Comparison of ENCODE assay signal across 8 cellular contexts in the genomic region with DNA sequence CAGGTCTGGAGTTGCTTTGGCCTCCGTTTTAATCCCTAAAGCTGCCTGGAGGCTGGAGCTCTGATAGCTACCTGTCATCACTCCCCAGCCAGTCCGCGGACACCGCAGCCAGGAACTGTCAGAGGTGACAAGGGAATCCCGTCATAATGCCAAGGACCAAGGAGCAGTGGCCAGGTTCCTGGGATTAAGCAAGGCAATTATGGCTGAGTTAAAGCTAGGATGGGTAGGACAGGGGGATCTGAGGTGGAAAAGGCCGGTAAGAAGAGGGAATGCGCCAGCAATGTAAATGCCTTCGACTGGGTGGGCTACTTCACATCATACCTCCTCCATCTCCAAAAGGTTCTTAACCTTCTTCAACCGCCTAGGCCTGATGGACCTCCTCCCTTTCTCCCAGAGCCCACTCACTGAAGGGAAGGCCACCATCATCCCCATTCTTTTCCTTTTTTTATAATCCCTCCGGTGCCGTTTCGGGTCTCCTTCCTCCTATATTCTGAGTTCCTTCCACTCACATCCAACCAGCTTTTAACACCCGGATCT. TPM values are rescaled to one million over a fixed set of nuclear protein-coding genes. Genes with fewer than 3 reads are reported as not detected.
DNase-seq lines count a peak whose midpoint lies in the region; ATAC-seq, FAIRE-seq and TF ChIP-seq lines count a peak whose summit lies in the region.

No MANE protein-coding gene starts in this region.

- peaks cover 0 to 2% (median 0%) of the 10 kb centered on the region in 7 donors for H3K9me3 Mint-ChIP-seq in CD14-positive monocyte
- H3K9me3 Mint-ChIP-seq in activated T-cell treated with anti-CD3 and anti-CD28 coated beads, Interleukin-2, amount 50 U/mL, for 4 hours, result no peaks in the 10 kb centered on the region

- peak; percentile 59 for DNase-seq in CD14-positive monocyte (ENCODE audit: low spot score)
- DNase-seq in HTR-8/SVneo (ENCODE audit: insufficient read length, low spot score), result peak; percentile 6
- DNase-seq in activated T-cell treated with anti-CD3 and anti-CD28 coated beads, Interleukin-2, amount 50 U/mL, for 4 hours, result no peak
- peak; percentile 26 to 44 for DNase-seq in foreskin keratinocyte
- peak; percentile 38 for DNase-seq in occipital lobe (lab: John Stamatoyannopoulos, UW)
- DNase-seq in NCI-H1930 (lab: John Stamatoyannopoulos, UW), result no peak

- intact Hi-C loops in CD14-positive monocyte (cut with micrococcal nuclease), result loop anchor here (1.0 to 10.0 kb wide), 5 partner anchors 14 to 716 kb away; partner anchors contain the start of genes HOMEZ (in 2 of the 2), PABPN1 (in 2 of the 2) and DAD1 (in 1 of the 2)

- peaks cover 11% of the 10 kb centered on the region for H3K4me1 ChIP-seq in foreskin keratinocyte

- H3K4me3 Mint-ChIP-seq in CD14-positive monocyte, result peak overlapping the region; percentile 87 to 96
- H3K4me3 Mint-ChIP-seq in activated T-cell treated with anti-CD3 and anti-CD28 coated beads, Interleukin-2, amount 50 U/mL, for 4 hours, result peak overlapping the region; percentile 89

- TF ChIP-seq CTCF in CD14-positive monocyte (IDR thresholded peaks at IDR 0.05), result no peak
- TF ChIP-seq CTCF in foreskin keratinocyte (conservative IDR thresholded peaks at IDR 0.05), result no peak

- H3K36me3 Mint-ChIP-seq in CD14-positive monocyte, result peaks cover 21 to 35% of the 10 kb centered on the region in 2 donors
- H3K36me3 Mint-ChIP-seq in activated T-cell treated with anti-CD3 and anti-CD28 coated beads, Interleukin-2, amount 50 U/mL, for 4 hours (ENCODE audit: insufficient read depth), result peaks cover 4% of the 10 kb centered on the region

- H3K27me3 Mint-ChIP-seq in CD14-positive monocyte (ENCODE audit: low read depth in 3 of 3), result no peaks in the 10 kb centered on the region
- peaks cover 7% of the 10 kb centered on the region for H3K27me3 Mint-ChIP-seq in activated T-cell treated with anti-CD3 and anti-CD28 coated beads, Interleukin-2, amount 50 U/mL, for 4 hours (ENCODE audit: low read depth)

- H3K27me3 ChIP-seq in foreskin keratinocyte, result no peaks in the 10 kb centered on the region

- H3K4me1 Mint-ChIP-seq in CD14-positive monocyte, result peaks cover 31% of the 10 kb centered on the region
- peaks cover 16% of the 10 kb centered on the region for H3K4me1 Mint-ChIP-seq in activated T-cell treated with anti-CD3 and anti-CD28 coated beads, Interleukin-2, amount 50 U/mL, for 4 hours (ENCODE audit: low read depth)

- ATAC-seq in activated T-cell treated with anti-CD3 and anti-CD28 coated beads, Interleukin-2, amount 50 U/mL, for 4 hours, result no peak
- no peak for ATAC-seq in foreskin keratinocyte
- ATAC-seq in HG03108 (IDR thresholded peaks at IDR 0.05; ENCODE audit: unreplicated experiment), result no peak
- no peak for ATAC-seq in GM18868 (IDR thresholded peaks at IDR 0.05; ENCODE audit: unreplicated experiment)

- H3K27ac Mint-ChIP-seq in CD14-positive monocyte, result peak overlapping the region; percentile 97 to 99 (median 98)

- peak overlapping the region; percentile 43 for H3K27ac ChIP-seq in foreskin keratinocyte

- no peak for FAIRE-seq in HTR-8/SVneo (lab: Jason Lieb, UNC)

RNA-seq across cellular contexts. Expression of gene PPP1R3E, which starts 1.9 kb away (rescaled TPM):
- polyA plus RNA-seq in CD14-positive monocyte (under 1 TPM; 0.81 to 0.88 TPM), foreskin keratinocyte (2.7 and 3.4 TPM in 2 replicates)
- total RNA-seq in activated T-cell treated with anti-CD3 and anti-CD28 coated beads, Interleukin-2, amount 50 U/mL, for 4 hours, result 1 to 10 TPM; 7.3 to 7.9 (median 7.8) TPM
- total RNA-seq in foreskin keratinocyte (2.3 and 2.6 TPM in 2 replicates), occipital lobe (5.8 TPM)

RNA-seq across cellular contexts. Expression of gene BCL2L2, which starts 5.9 kb away (rescaled TPM):
- 1 to 10 TPM in 1 of 2 donors, under 1 TPM in 1; 0.90 to 1.4 TPM for polyA plus RNA-seq in CD14-positive monocyte
- under 1 TPM; 0.10 to 0.73 (median 0.40) TPM for total RNA-seq in activated T-cell treated with anti-CD3 and anti-CD28 coated beads, Interleukin-2, amount 50 U/mL, for 4 hours
- total RNA-seq in foreskin keratinocyte, result 29.1 and 30.6 TPM in 2 replicates
- polyA plus RNA-seq in foreskin keratinocyte, result 16.4 and 18.1 TPM in 2 replicates
- 17.8 TPM for total RNA-seq in occipital lobe

RNA-seq across cellular contexts. Expression of gene HOMEZ, which starts 14.8 kb away (rescaled TPM):
- polyA plus RNA-seq in CD14-positive monocyte (1 to 10 TPM; 4.1 to 5.4 TPM), foreskin keratinocyte (23.5 and 24.8 TPM in 2 replicates)
- total RNA-seq in activated T-cell treated with anti-CD3 and anti-CD28 coated beads, Interleukin-2, amount 50 U/mL, for 4 hours, result 1 to 10 TPM; 5.8 to 8.4 (median 8.1) TPM
- total RNA-seq in foreskin keratinocyte (25.0 and 27.2 TPM in 2 replicates), occipital lobe (2.5 TPM)

RNA-seq across cellular contexts. Expression of gene PABPN1, which starts 20.5 kb away (rescaled TPM):
- 10 to 100 TPM; 54.4 to 64.6 TPM for polyA plus RNA-seq in CD14-positive monocyte
- total RNA-seq in activated T-cell treated with anti-CD3 and anti-CD28 coated beads, Interleukin-2, amount 50 U/mL, for 4 hours, result 100 to 1,000 TPM; 319 to 339 (median 333) TPM
- total RNA-seq in foreskin keratinocyte, result 81.4 and 84.3 TPM in 2 replicates
- polyA plus RNA-seq in foreskin keratinocyte, result 140 and 149 TPM in 2 replicates
- 59.6 TPM for total RNA-seq in occipital lobe

RNA-seq across cellular contexts. Expression of gene SLC22A17, which starts 51.9 kb away (rescaled TPM):
- polyA plus RNA-seq in CD14-positive monocyte, result not detected
- 1 to 10 TPM; 2.0 to 2.4 (median 2.3) TPM for total RNA-seq in activated T-cell treated with anti-CD3 and anti-CD28 coated beads, Interleukin-2, amount 50 U/mL, for 4 hours
- 5.0 and 8.0 TPM in 2 replicates for total RNA-seq in foreskin keratinocyte
- 5.9 and 8.2 TPM in 2 replicates for polyA plus RNA-seq in foreskin keratinocyte
- 158 TPM for total RNA-seq in occipital lobe

Comparison
In these comparisons a context has a peak if more than half of its experiments do, and no peak if none do; other contexts are left out.
1. DNase-seq: peak in CD14-positive monocyte (single experiment), HTR-8/SVneo (single experiment), foreskin keratinocyte (2 of 2) and occipital lobe (single experiment); none in activated T-cell treated with anti-CD3 and anti-CD28 coated beads, Interleukin-2, amount 50 U/mL, for 4 hours (single experiment) and NCI-H1930 (0 of 2).
2. RNA of gene BCL2L2, which starts 5.9 kb away (total RNA-seq): 29.1 to 30.6 TPM in foreskin keratinocyte and 17.8 TPM in occipital lobe (single experiment); 0.10 to 0.73 TPM in activated T-cell treated with anti-CD3 and anti-CD28 coated beads, Interleukin-2, amount 50 U/mL, for 4 hours; every median in the first group is over 10 times any median in the second.